In genomic region chr1:118905671-118906070, GRCh38 we compare ENCODE assay signal across 35 cellular contexts.
DNase-seq lines count a peak whose midpoint lies in the region; ATAC-seq, FAIRE-seq and TF ChIP-seq lines count a peak whose summit lies in the region.
"Had no signal": no experiment of that assay in that cellular context is flagged by ENCODE, and none has a peak within 500 bp of the region (broad histone marks: within the 10 kb centered on the region; RNA-seq: fewer than 3 reads in every experiment).

No MANE protein-coding gene starts in this region.

- no peak overlapping the region for H3K4me2 ChIP-seq in GM12878 (ENCODE audit: control insufficient read depth, insufficient read depth)
- H3K4me2 ChIP-seq: A549; BLaER1; BLaER1 treated with 17β-estradiol and CSF1 and Interleukin-3, amounts not matched to agents 10 nM and 100 nM had no signal

- CTCF ChIA-PET in GM12878 (lab: Yijun Ruan, JAX): interaction anchor here (0.6 to 1.6 kb wide), 4 partner anchors 9 to 145 kb away, joined by 3 to 6 read pairs (median 4); no protein-coding TSS in a partner anchor
- CTCF ChIA-PET in activated CD4-positive, alpha-beta T cell treated with anti-CD3 and anti-CD28 coated beads, Interleukin-2, amount 10 ng/mL, durations not matched to agents 7 days and 5 days (lab: Charles Lee): no interaction called here

- no peak overlapping the region for H3K4me3 Mint-ChIP-seq in activated CD4-positive, alpha-beta T cell treated with anti-CD3 and anti-CD28 coated beads, Interleukin-2, amount 10 ng/mL, durations not matched to agents 7 days and 5 days
- H3K4me3 Mint-ChIP-seq: B cell; CD14-positive monocyte; CD4-positive, alpha-beta memory T cell; CD4-positive, alpha-beta T cell; CD4-positive, CD25-positive, alpha-beta regulatory T cell; CD8-positive, alpha-beta T cell had no signal

- H3K27me3 ChIP-seq in GM12878 (replicated peaks in 1 of 2; ENCODE audit: control insufficient read depth in 2 of 2, insufficient read depth in 2 of 2, low read length in 1 of 2) (no peaks in the 10 kb centered on the region), subcutaneous abdominal adipose tissue (ENCODE audit: control insufficient read depth in 5 of 5, insufficient read depth in 4 of 5, low read length in 5 of 5) (no peaks in the 10 kb centered on the region)
- H3K27me3 ChIP-seq: BE2C; BLaER1; BLaER1 treated with 17β-estradiol and CSF1 and Interleukin-3, amounts not matched to agents 10 nM and 100 nM had no signal

- POLR2A ChIA-PET in GM12878 (lab: Charles Lee): no interaction called here
- POLR2A ChIA-PET in activated CD4-positive, alpha-beta T cell treated with anti-CD3 and anti-CD28 coated beads, Interleukin-2, amount 10 ng/mL, durations not matched to agents 7 days and 5 days (lab: Charles Lee): no interaction called here

- TF ChIP-seq CTCF in GM12878 (IDR thresholded peaks at IDR 0.05 in 2 of 3, conservative IDR thresholded peaks at IDR 0.05 in 1 of 3; ENCODE audit: control insufficient read depth in 2 of 3, extremely low read depth in 1 of 3, insufficient read depth in 1 of 3, low read depth in 3 of 3, low read length in 3 of 3): no peak

- no peaks in the 10 kb centered on the region for H3K36me3 Mint-ChIP-seq in activated CD4-positive, alpha-beta T cell treated with anti-CD3 and anti-CD28 coated beads, Interleukin-2, amount 10 ng/mL, durations not matched to agents 7 days and 5 days (ENCODE audit: low read depth)
- H3K36me3 Mint-ChIP-seq: CD14-positive monocyte; CD4-positive, alpha-beta memory T cell; CD4-positive, CD25-positive, alpha-beta regulatory T cell; CD8-positive, alpha-beta memory T cell; CD8-positive, alpha-beta T cell had no signal

- H3K4me3 ChIP-seq in GM12878 (no peak overlapping the region), subcutaneous abdominal adipose tissue (ENCODE audit: low read depth in 1 of 5, low read length in 5 of 5) (no peak overlapping the region)
- H3K4me3 ChIP-seq: A549; BLaER1; BLaER1 treated with 17β-estradiol and CSF1 and Interleukin-3, amounts not matched to agents 10 nM and 100 nM had no signal

- H3K36me3 ChIP-seq in GM12878 (ENCODE audit: control insufficient read depth in 2 of 2, insufficient read depth in 2 of 2, low read length in 1 of 2): no peaks in the 10 kb centered on the region
- H3K36me3 ChIP-seq in subcutaneous abdominal adipose tissue (ENCODE audit: control insufficient read depth in 5 of 5, insufficient read depth in 5 of 5, low read length in 5 of 5): peaks cover 5 to 37% (median 18%) of the 10 kb centered on the region in 5 donors
- H3K36me3 ChIP-seq: BE2C; BLaER1; BLaER1 treated with 17β-estradiol and CSF1 and Interleukin-3, amounts not matched to agents 10 nM and 100 nM had no signal

- H3K27ac ChIP-seq in GM12878 (ENCODE audit: control insufficient read depth, insufficient read depth) (no peak overlapping the region), subcutaneous abdominal adipose tissue (ENCODE audit: low read depth, low read length) (peak overlapping the region; percentile 13)
- H3K27ac ChIP-seq: 22Rv1; A549; BLaER1; BLaER1 treated with 17β-estradiol and CSF1 and Interleukin-3, amounts not matched to agents 10 nM and 100 nM; C4-2B had no signal

- no peaks in the 10 kb centered on the region for H3K9me3 Mint-ChIP-seq in activated CD4-positive, alpha-beta T cell treated with anti-CD3 and anti-CD28 coated beads, Interleukin-2, amount 10 ng/mL, durations not matched to agents 7 days and 5 days
- H3K9me3 Mint-ChIP-seq: CD8-positive, alpha-beta T cell had no signal

- SMC1A ChIA-PET in GM12878 (lab: Charles Lee; ENCODE audit: uncharacterized antibody, unreplicated experiment): interaction anchor here (1.0 to 1.5 kb wide), 6 partner anchors 8 to 155 kb away, joined by 3 to 5 read pairs (median 4); no protein-coding TSS in a partner anchor

- FAIRE-seq in GM12878 (lab: Jason Lieb, UNC): no peak
- no peak for FAIRE-seq in GM12892 (lab: Jason Lieb, UNC)
- FAIRE-seq: A204.1, A549, D721Med had no signal

- no TSS peak for BruUV-seq in GM12878 (replicated peaks; lab: Mats Ljungman, UMichigan)

- no peak for TF ChIP-seq RAD21 in GM12878 (IDR thresholded peaks at IDR 0.05; ENCODE audit: insufficient read depth, low read depth, low read length)

- in situ Hi-C loops in GM12878 (cut with MboI): no loop called here

- H3K9me3 ChIP-seq in GM12878 (replicated peaks; ENCODE audit: control insufficient read depth, insufficient read depth, low read length) (no peaks in the 10 kb centered on the region), subcutaneous abdominal adipose tissue (ENCODE audit: control insufficient read depth in 5 of 5, low read length in 5 of 5) (no peaks in the 10 kb centered on the region)
- H3K9me3 ChIP-seq: A549; BE2C; BLaER1; BLaER1 treated with 17β-estradiol and CSF1 and Interleukin-3, amounts not matched to agents 10 nM and 100 nM; Caco-2 had no signal

- no peaks in the 10 kb centered on the region for H3K79me2 ChIP-seq in GM12878 (ENCODE audit: control insufficient read depth, insufficient read depth, low read length)

- intact Hi-C loops in GM12878 (cut with micrococcal nuclease; ENCODE audit: unreplicated experiment): no loop called here
- intact Hi-C loops in sciatic nerve (cut with DNase I): no loop called here

- TF ChIP-seq POLR2A in GM12878 (IDR thresholded peaks at IDR 0.05; ENCODE audit: low read depth, low read length) (no peak), GM12892 (IDR thresholded peaks at IDR 0.05; ENCODE audit: low read depth, low read length) (no peak)

- DNase-seq in GM12878 (ENCODE audit: low read depth, low spot score) (no peak), sciatic nerve (ENCODE audit: low spot score) (no peak), GM12892 (ENCODE audit: insufficient read length) (no peak)
- no peak for DNase-seq in activated CD4-positive, alpha-beta T cell treated with anti-CD3 and anti-CD28 coated beads, Interleukin-2, amount 10 ng/mL, durations not matched to agents 7 days and 5 days
- DNase-seq: 8988T; ACHN; AML-193; BE2C; C1 segment of cervical spinal cord; Caco-2; Calu3; CD4-positive, alpha-beta memory T cell; CD4-positive, alpha-beta T cell; CD4-positive, CD25-positive, alpha-beta regulatory T cell; CD8-positive, alpha-beta memory T cell; CD8-positive, alpha-beta T cell; COR-L47; DMS 273 treated with DMSO at 0.1 percent for 48 hours; DMS153; DMS53; DMS79; DMS79 treated with DMSO at 0.1 percent for 48 hours; DND-41; EL had no signal

- ATAC-seq in GM12878 (peak; percentile 72), sciatic nerve (peak; percentile 60), GM19324 (IDR thresholded peaks at IDR 0.05; ENCODE audit: low FRiP score, unreplicated experiment) (no peak)
- ATAC-seq: A549; CD8-positive, alpha-beta T cell had no signal

- TF ChIP-seq EP300 in GM12878 (IDR thresholded peaks at IDR 0.05; ENCODE audit: borderline replicate concordance in 1 of 2, control insufficient read depth in 1 of 2, low read depth in 2 of 2, low read length in 2 of 2): no peak

- H2AFZ ChIP-seq in GM12878 (ENCODE audit: control insufficient read depth, low read depth, low read length): no peak overlapping the region

- RAD21 ChIA-PET in GM12878 (lab: Charles Lee; ENCODE audit: unreplicated experiment): interaction anchor here (0.6 kb wide), 1 partner anchor 33 kb away, joined by 3 read pairs; no protein-coding TSS in a partner anchor

- H4K20me1 ChIP-seq in GM12878 (ENCODE audit: control insufficient read depth, insufficient read depth): no peaks in the 10 kb centered on the region
- H4K20me1 ChIP-seq: BLaER1; BLaER1 treated with 17β-estradiol and CSF1 and Interleukin-3, amounts not matched to agents 10 nM and 100 nM had no signal

- H3K4me1 ChIP-seq in GM12878 (ENCODE audit: control insufficient read depth, insufficient read depth, low read length) (no peaks in the 10 kb centered on the region), subcutaneous abdominal adipose tissue (ENCODE audit: control insufficient read depth in 5 of 5, insufficient read depth in 5 of 5, low read length in 5 of 5) (peaks cover 0 to 8% (median 4%) of the 10 kb centered on the region in 5 donors)
- H3K4me1 ChIP-seq: BE2C, BLaER1, Caco-2 had no signal

- H3K27ac Mint-ChIP-seq in activated CD4-positive, alpha-beta T cell treated with anti-CD3 and anti-CD28 coated beads, Interleukin-2, amount 10 ng/mL, durations not matched to agents 7 days and 5 days: no peak overlapping the region
- H3K27ac Mint-ChIP-seq: B cell; CD14-positive monocyte; CD4-positive, alpha-beta memory T cell; CD4-positive, alpha-beta T cell; CD4-positive, CD25-positive, alpha-beta regulatory T cell; CD8-positive, alpha-beta memory T cell; CD8-positive, alpha-beta T cell had no signal

- 30% methylated on average over 1 of the region's 1 CpG for WGBS in GM12878 (ENCODE audit: insufficient coverage, insufficient replicate concordance, low lambda C conversion rate, missing lambda C conversion rate)

- H3K27me3 Mint-ChIP-seq in activated CD4-positive, alpha-beta T cell treated with anti-CD3 and anti-CD28 coated beads, Interleukin-2, amount 10 ng/mL, durations not matched to agents 7 days and 5 days: no peaks in the 10 kb centered on the region
- H3K27me3 Mint-ChIP-seq: CD4-positive, alpha-beta memory T cell; CD4-positive, alpha-beta T cell; CD4-positive, CD25-positive, alpha-beta regulatory T cell; CD8-positive, alpha-beta memory T cell had no signal

- H3K9ac ChIP-seq in GM12878 (ENCODE audit: control insufficient read depth, insufficient read depth, low read length) (no peak overlapping the region), subcutaneous abdominal adipose tissue (ENCODE audit: low read length in 5 of 5) (no peak overlapping the region)
- H3K9ac ChIP-seq: BLaER1; BLaER1 treated with 17β-estradiol and CSF1 and Interleukin-3, amounts not matched to agents 10 nM and 100 nM had no signal

- no peaks in the 10 kb centered on the region for H3K4me1 Mint-ChIP-seq in activated CD4-positive, alpha-beta T cell treated with anti-CD3 and anti-CD28 coated beads, Interleukin-2, amount 10 ng/mL, durations not matched to agents 7 days and 5 days
- H3K4me1 Mint-ChIP-seq: B cell; CD14-positive monocyte; CD4-positive, alpha-beta memory T cell; CD4-positive, CD25-positive, alpha-beta regulatory T cell; CD8-positive, alpha-beta memory T cell had no signal

TF ChIP-seq in GM12878, 131 proteins besides CTCF, POLR2A, EP300 and RAD21:
- TF ChIP-seq ATF7 (IDR thresholded peaks at IDR 0.05; ENCODE audit: low read depth) (peak; percentile 20; the same call in 1 of the 2 replicates), PKNOX1 (IDR thresholded peaks at IDR 0.05) (no peak)
TF ChIP-seq in GM12878: peak in this region for 1.
